Comparison of ENCODE assay signal across 1 cellular context in genomic region chr1:86872086-86872485, GRCh38.
TF ChIP-seq lines count a peak whose summit lies in the region.

No MANE protein-coding gene starts in this region.

TF ChIP-seq in IMR-90, 13 proteins besides CTCF, POLR2A, EP300 and RAD21:
- TF ChIP-seq MXI1 (IDR thresholded peaks at IDR 0.05; ENCODE audit: borderline replicate concordance, low read depth, low read length) (no peak), NFE2L2 (IDR thresholded peaks at IDR 0.05; ENCODE audit: low read depth, low read length) (no peak), MAZ (IDR thresholded peaks at IDR 0.05; ENCODE audit: borderline replicate concordance, low read depth, low read length) (no peak), MAFK (IDR thresholded peaks at IDR 0.05; ENCODE audit: low read depth, low read length) (no peak), CHD1 (IDR thresholded peaks at IDR 0.05; ENCODE audit: low read depth, low read length) (no peak), USF2 (IDR thresholded peaks at IDR 0.05; ENCODE audit: low read depth, low read length) (no peak), RFX5 (IDR thresholded peaks at IDR 0.05; ENCODE audit: low read depth, low read length) (no peak), RCOR1 (IDR thresholded peaks at IDR 0.05; ENCODE audit: insufficient replicate concordance, low read length) (no peak), BHLHE40 (IDR thresholded peaks at IDR 0.05; ENCODE audit: low read depth, low read length) (no peak), CEBPB (IDR thresholded peaks at IDR 0.05; ENCODE audit: low read depth, low read length) (no peak), ELK1 (IDR thresholded peaks at IDR 0.05; ENCODE audit: borderline replicate concordance, low read depth, low read length) (no peak), FOS (IDR thresholded peaks at IDR 0.05; ENCODE audit: low read depth, low read length) (no peak)
TF ChIP-seq in IMR-90: peak in this region for 0.
